ENCODE assay signal across 17 cellular contexts in genomic region chr1:107459204-107459904, GRCh38.
DNase-seq lines count a peak whose midpoint lies in the region; ATAC-seq and TF ChIP-seq lines count a peak whose summit lies in the region.
"Had no signal": no experiment of that assay in that cellular context is flagged by ENCODE, and none has a peak within 500 bp of the region (broad histone marks: within the 10 kb centered on the region; RNA-seq: fewer than 3 reads in every experiment).

No MANE protein-coding gene starts in this region.

- no peaks in the 10 kb centered on the region for H3K4me1 Mint-ChIP-seq in activated T-helper 2 cell treated with anti-CD3 and anti-CD28 coated beads, Interferon-gamma antibody, Interleukin-2, Interleukin-4, amounts not matched to agents 10 μg/mL and 5 μg/mL and 100 μg/mL, durations not matched to agents 14 hours and 24 hours and 36 hours (ENCODE audit: low read depth)

- intact Hi-C loops in heart right ventricle (cut with DNase I): no loop called here
- intact Hi-C loops in activated T-helper 2 cell treated with anti-CD3 and anti-CD28 coated beads, Interferon-gamma antibody, Interleukin-2, Interleukin-4, amounts not matched to agents 10 μg/mL and 5 μg/mL and 100 μg/mL, durations not matched to agents 14 hours and 24 hours and 36 hours (cut with micrococcal nuclease): no loop called here

- peaks cover 12% of the 10 kb centered on the region for H3K27me3 Mint-ChIP-seq in activated T-helper 2 cell treated with anti-CD3 and anti-CD28 coated beads, Interferon-gamma antibody, Interleukin-2, Interleukin-4, amounts not matched to agents 10 μg/mL and 5 μg/mL and 100 μg/mL, durations not matched to agents 14 hours and 24 hours and 36 hours (ENCODE audit: low read depth)

- H3K4me3 ChIP-seq in heart right ventricle: no peak overlapping the region
- H3K4me3 ChIP-seq: neural progenitor cell, SK-N-MC, stomach had no signal

- no peaks in the 10 kb centered on the region for H3K36me3 Mint-ChIP-seq in activated T-helper 2 cell treated with anti-CD3 and anti-CD28 coated beads, Interferon-gamma antibody, Interleukin-2, Interleukin-4, amounts not matched to agents 10 μg/mL and 5 μg/mL and 100 μg/mL, durations not matched to agents 14 hours and 24 hours and 36 hours (ENCODE audit: low read depth)
- H3K36me3 Mint-ChIP-seq: neural progenitor cell had no signal

- no peaks in the 10 kb centered on the region for H3K36me3 ChIP-seq in heart right ventricle
- H3K36me3 ChIP-seq: BE2C, brain microvascular endothelial cell, neural progenitor cell, stomach had no signal

- no peak overlapping the region for H3K4me3 Mint-ChIP-seq in activated T-helper 2 cell treated with anti-CD3 and anti-CD28 coated beads, Interferon-gamma antibody, Interleukin-2, Interleukin-4, amounts not matched to agents 10 μg/mL and 5 μg/mL and 100 μg/mL, durations not matched to agents 14 hours and 24 hours and 36 hours (ENCODE audit: low read depth)
- H3K4me3 Mint-ChIP-seq: neural progenitor cell had no signal

- WGBS in heart right ventricle, 2 donors: 59 to 63% methylated on average over 4 of the region's 4 CpGs

- TF ChIP-seq CTCF in heart right ventricle (IDR thresholded peaks at IDR 0.05) (no peak), GM10248 (IDR thresholded peaks at IDR 0.05; ENCODE audit: control extremely low read depth, extremely low read depth, low read depth, missing control alignments) (no peak)

- CTCF ChIA-PET in GM10248 (lab: Yijun Ruan, JAX): interaction anchor here (0.7 to 3.4 kb wide), 9 partner anchors 10 to 70 kb away, joined by 3 to 28 read pairs (median 5); no protein-coding TSS in a partner anchor

- POLR2A ChIA-PET in GM10248 (lab: Yijun Ruan, JAX): no interaction called here

- H3K4me1 ChIP-seq in heart right ventricle: no peaks in the 10 kb centered on the region
- H3K4me1 ChIP-seq: BE2C, neural progenitor cell, stomach had no signal

- peaks cover 0 to 10% (median 0%) of the 10 kb centered on the region in 7 donors for H3K27me3 ChIP-seq in heart right ventricle
- H3K27me3 ChIP-seq: BE2C, brain microvascular endothelial cell, neural progenitor cell, stomach had no signal

- DNase-seq in NCI-H446 treated with DMSO at 0.1 percent for 48 hours (lab: John Stamatoyannopoulos, UW) (peak; percentile 70), heart right ventricle (no peak), GM10248 (ENCODE audit: extremely low spot score) (no peak)
- DNase-seq in activated T-helper 2 cell treated with anti-CD3 and anti-CD28 coated beads, Interferon-gamma antibody, Interleukin-2, Interleukin-4, amounts not matched to agents 10 μg/mL and 5 μg/mL and 100 μg/mL, durations not matched to agents 14 hours and 24 hours and 36 hours (ENCODE audit: low spot score): no peak
- no peak for DNase-seq in activated CD4-positive, alpha-beta T cell treated with anti-CD3 and anti-CD28 coated beads for 48 hours
- DNase-seq: activated naive CD4-positive, alpha-beta T cell treated with Interleukin-2 at 50 U/mL for 16 hours; BE2C; brain microvascular endothelial cell; DMS79 treated with DMSO at 0.1 percent for 48 hours; foreskin fibroblast; NCI-H2029 treated with DMSO at 0.1 percent for 48 hours; stomach had no signal

- no peak overlapping the region for H3K27ac ChIP-seq in heart right ventricle
- H3K27ac ChIP-seq: brain microvascular endothelial cell, neural progenitor cell, SK-N-MC, stomach had no signal

- no peak overlapping the region for H3K27ac Mint-ChIP-seq in activated T-helper 2 cell treated with anti-CD3 and anti-CD28 coated beads, Interferon-gamma antibody, Interleukin-2, Interleukin-4, amounts not matched to agents 10 μg/mL and 5 μg/mL and 100 μg/mL, durations not matched to agents 14 hours and 24 hours and 36 hours
- H3K27ac Mint-ChIP-seq: neural progenitor cell had no signal

- H3K9me3 ChIP-seq in heart right ventricle: no peaks in the 10 kb centered on the region
- H3K9me3 ChIP-seq: BE2C, stomach had no signal

- H3K9me3 Mint-ChIP-seq in activated T-helper 2 cell treated with anti-CD3 and anti-CD28 coated beads, Interferon-gamma antibody, Interleukin-2, Interleukin-4, amounts not matched to agents 10 μg/mL and 5 μg/mL and 100 μg/mL, durations not matched to agents 14 hours and 24 hours and 36 hours: no peaks in the 10 kb centered on the region
- H3K9me3 Mint-ChIP-seq: neural progenitor cell had no signal

- ATAC-seq in GM18867 (IDR thresholded peaks at IDR 0.05; ENCODE audit: unreplicated experiment) (peak; percentile 64), GM21390 (IDR thresholded peaks at IDR 0.05; ENCODE audit: unreplicated experiment) (peak; percentile 73), HG02870 (IDR thresholded peaks at IDR 0.05; ENCODE audit: unreplicated experiment) (peak; percentile 54), heart right ventricle (no peak)

Comparison
In these comparisons a context has a peak if more than half of its experiments do, and no peak if none do; other contexts are left out.
1. ATAC-seq: peak in GM18867 (single experiment), GM21390 (single experiment) and HG02870 (single experiment); none in heart right ventricle (0 of 8).